ENCODE assay signal across 8 cellular contexts in the genomic region with DNA sequence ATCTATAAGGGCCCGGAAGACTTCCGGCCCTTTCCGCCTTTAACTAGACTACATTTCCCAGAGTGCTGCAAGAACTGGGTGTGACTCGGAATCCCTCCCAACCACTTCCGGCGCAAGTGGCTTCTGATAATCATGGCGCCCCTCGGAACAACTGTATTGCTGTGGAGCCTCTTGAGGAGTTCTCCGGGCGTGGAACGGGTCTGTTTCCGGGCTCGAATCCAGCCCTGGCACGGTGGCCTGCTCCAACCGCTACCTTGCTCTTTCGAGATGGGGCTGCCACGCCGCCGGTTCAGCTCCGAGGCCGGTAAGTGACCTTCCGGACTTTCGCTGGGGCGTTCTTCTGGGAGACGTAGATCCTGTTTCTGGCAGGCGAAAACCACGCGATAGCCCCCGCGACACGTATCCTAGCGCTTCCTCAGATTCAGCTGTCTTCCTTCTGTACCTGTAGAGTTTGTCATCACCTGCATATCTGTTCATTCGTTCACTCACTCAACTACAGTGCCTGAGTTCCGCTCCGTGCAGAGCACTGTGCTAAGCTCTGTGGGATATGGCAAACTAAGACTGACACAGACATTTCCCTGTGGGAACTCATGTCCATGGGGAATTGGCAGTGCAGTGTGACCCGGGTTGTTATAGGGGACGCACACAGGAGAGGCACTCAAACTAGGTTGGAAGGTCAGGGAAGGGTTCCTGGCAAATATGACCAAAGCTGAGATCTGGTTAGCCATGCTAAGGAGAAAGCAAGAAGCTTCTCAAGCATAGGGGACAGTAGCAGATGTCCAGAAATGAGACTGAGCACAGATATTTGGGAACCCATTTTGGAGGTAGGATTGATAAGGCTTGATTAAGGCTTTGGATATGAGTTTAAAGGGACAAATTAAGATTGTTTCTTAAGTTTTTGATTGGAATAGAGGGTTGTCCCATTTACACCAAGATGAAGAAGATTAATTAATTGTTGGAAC.
DNase-seq lines count a peak whose midpoint lies in the region; ATAC-seq and TF ChIP-seq lines count a peak whose summit lies in the region.

A gene (plus strand): TSS at position 126 of the 962 bp plus-strand sequence. CDS start 7 bp downstream, at position 133.

- TF ChIP-seq POLR2A in GM19193 (IDR thresholded peaks at IDR 0.05; ENCODE audit: extremely low read depth, insufficient read depth, insufficient read length), result peak; percentile 79

- ATAC-seq in HG03439 (IDR thresholded peaks at IDR 0.05; ENCODE audit: unreplicated experiment), result peak; percentile 96

- peak within 1 kb of the TSS; percentile 95 for H3K4me3 ChIP-seq in choroid plexus epithelial cell (ENCODE audit: low read depth, low read length)

- TF ChIP-seq CTCF in choroid plexus epithelial cell (conservative IDR thresholded peaks at IDR 0.05; ENCODE audit: low read depth, low read length), result no peak

- peak; percentile 95 for DNase-seq in AG20443 (ENCODE audit: low spot score)
- DNase-seq in NCI-H510A treated with DMSO at 0.1 percent for 48 hours (lab: John Stamatoyannopoulos, UW), result peak; percentile 69
- peak; percentile 59 to 67 for DNase-seq in activated CD4-positive, alpha-beta T cell treated with anti-CD3 and anti-CD28 coated beads for 24 hours (ENCODE audit: low read depth in 2 of 2)
- peak; percentile 94 for DNase-seq in choroid plexus epithelial cell (ENCODE audit: low read depth)
- peak; percentile 90 for DNase-seq in kidney tubule cell (ENCODE audit: low spot score)
- peak; percentile 53 to 73 (median 63) for DNase-seq in stimulated activated CD4-positive, alpha-beta T cell treated with anti-CD3 and anti-CD28 coated beads, Interleukin-1b, Interleukin-23, amount 100 ng/mL, for 24 hours (ENCODE audit: low read depth in 4 of 4, low spot score in 1 of 4)

Comparison
In these comparisons a context has a peak if more than half of its experiments do, and no peak if none do; other contexts are left out.
1. Peak in every context shown above with its lines: DNase-seq, ATAC-seq and H3K4me3 ChIP-seq.